ENCODE assay signal across 25 cellular contexts in the genomic region with DNA sequence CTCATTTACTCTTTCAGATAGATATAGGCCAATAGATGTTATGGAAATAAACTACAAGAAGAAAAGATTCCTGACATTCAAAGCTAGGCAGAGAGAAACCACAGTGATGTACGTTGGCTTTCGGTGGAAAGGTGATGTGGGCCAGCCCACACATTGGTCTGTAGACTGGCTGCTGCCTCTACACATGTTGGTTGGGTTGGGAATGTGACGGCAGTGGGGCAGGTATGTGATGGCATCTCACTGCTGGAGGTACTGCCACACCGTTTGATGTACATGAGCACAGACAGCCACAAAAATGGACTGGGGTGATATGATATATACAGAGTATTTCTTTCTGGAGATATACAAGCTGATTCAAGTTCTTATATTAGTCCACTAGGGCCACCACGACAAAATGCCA.
"Had no signal": no experiment of that assay in that cellular context is flagged by ENCODE, and none has a peak within 500 bp of the region (broad histone marks: within the 10 kb centered on the region; RNA-seq: fewer than 3 reads in every experiment).

No MANE protein-coding gene starts in this region.

- H3K9me3 Mint-ChIP-seq: activated CD4-positive, alpha-beta memory T cell treated with anti-CD3 and anti-CD28 coated beads, Interleukin-2, amount 10 ng/mL, durations not matched to agents 7 days and 5 days; activated CD4-positive, alpha-beta T cell treated with anti-CD3 and anti-CD28 coated beads, Interleukin-2, amount 10 ng/mL, durations not matched to agents 7 days and 5 days; activated T-cell treated with anti-CD3 and anti-CD28 coated beads, Interleukin-2, amount 50 U/mL, for 4 hours; activated T-helper 17 cell treated with anti-CD3 and anti-CD28 coated beads, Interleukin-2, amount 50 U/mL, for 72 hours; effector memory CD8-positive, alpha-beta T cell; T-helper 2 cell treated with Interferon-gamma antibody and Interleukin-4, amounts not matched to agents 5 μg/mL and 100 μg/mL, for 36 hours; WTC11 had no signal

- H3K27me3 Mint-ChIP-seq: activated naive CD8-positive, alpha-beta T cell; activated T-helper 17 cell treated with anti-CD3 and anti-CD28 coated beads, Interleukin-2, amount 50 U/mL, for 72 hours had no signal

- H3K4me3 Mint-ChIP-seq: activated CD4-positive, alpha-beta memory T cell treated with anti-CD3 and anti-CD28 coated beads, Interleukin-2, amount 10 ng/mL, durations not matched to agents 7 days and 5 days; activated CD4-positive, alpha-beta T cell treated with anti-CD3 and anti-CD28 coated beads, Interleukin-2, amount 10 ng/mL, durations not matched to agents 7 days and 5 days; activated naive CD8-positive, alpha-beta T cell; activated T-cell treated with anti-CD3 and anti-CD28 coated beads, Interleukin-2, amount 50 U/mL, for 4 hours; activated T-helper 17 cell treated with anti-CD3 and anti-CD28 coated beads, Interleukin-2, amount 50 U/mL, for 72 hours; effector memory CD8-positive, alpha-beta T cell; T-helper 17 cell; T-helper 2 cell treated with Interferon-gamma antibody and Interleukin-4, amounts not matched to agents 5 μg/mL and 100 μg/mL, for 36 hours; WTC11 had no signal

- H3K27ac ChIP-seq: ascending aorta, epithelial cell of prostate, heart left ventricle had no signal

- DNase-seq: activated CD4-positive, alpha-beta memory T cell treated with anti-CD3 and anti-CD28 coated beads, Interleukin-2, amount 10 ng/mL, durations not matched to agents 7 days and 5 days; activated CD4-positive, alpha-beta T cell treated with anti-CD3 and anti-CD28 coated beads for 1 hour; activated CD4-positive, alpha-beta T cell treated with anti-CD3 and anti-CD28 coated beads for 4 hours; activated CD4-positive, alpha-beta T cell treated with anti-CD3 and anti-CD28 coated beads, Interleukin-2, amount 10 ng/mL, durations not matched to agents 7 days and 5 days; activated CD4-positive, alpha-beta T cell treated with anti-CD3 and anti-CD28 coated beads, Interleukin-2, amount 50 U/mL, for 4 hours; activated CD8-positive, alpha-beta memory T cell treated with anti-CD3 and anti-CD28 coated beads for 24 hours; activated effector memory CD4-positive, alpha-beta T cell treated with Interleukin-2 at 50 U/mL for 16 hours; activated gamma-delta T cell treated with Interleukin-2 at 50 U/mL for 16 hours; activated naive CD4-positive, alpha-beta T cell treated with anti-CD3 and anti-CD28 coated beads, Interleukin-2, amount 50 U/mL, for 16 hours; activated naive CD4-positive, alpha-beta T cell treated with Interleukin-2 at 50 U/mL for 16 hours; activated T-cell treated with anti-CD3 and anti-CD28 coated beads, Interleukin-2, amount 50 U/mL, for 4 hours; cortex of kidney; dermis blood vessel endothelial cell; effector CD4-positive, alpha-beta T cell; effector memory CD8-positive, alpha-beta T cell; heart left ventricle; T-helper 1 cell; T-helper 17 cell; T1000 had no signal

- ATAC-seq: activated T-cell treated with anti-CD3 and anti-CD28 coated beads, Interleukin-2, amount 50 U/mL, for 4 hours; activated T-helper 17 cell treated with anti-CD3 and anti-CD28 coated beads, Interleukin-2, amount 50 U/mL, for 72 hours; effector memory CD8-positive, alpha-beta T cell; heart left ventricle; T-helper 17 cell; WTC11 had no signal

- H3K36me3 ChIP-seq: ascending aorta, heart left ventricle had no signal

- H3K4me1 Mint-ChIP-seq: activated T-helper 17 cell treated with anti-CD3 and anti-CD28 coated beads, Interleukin-2, amount 50 U/mL, for 72 hours had no signal

- H3K4me3 ChIP-seq: ascending aorta, heart left ventricle had no signal

- H3K27ac Mint-ChIP-seq: activated CD4-positive, alpha-beta memory T cell treated with anti-CD3 and anti-CD28 coated beads, Interleukin-2, amount 10 ng/mL, durations not matched to agents 7 days and 5 days; activated CD4-positive, alpha-beta T cell treated with anti-CD3 and anti-CD28 coated beads, Interleukin-2, amount 10 ng/mL, durations not matched to agents 7 days and 5 days; activated naive CD8-positive, alpha-beta T cell; activated T-helper 17 cell treated with anti-CD3 and anti-CD28 coated beads, Interleukin-2, amount 50 U/mL, for 72 hours; effector memory CD8-positive, alpha-beta T cell; T-helper 17 cell; T-helper 2 cell treated with Interferon-gamma antibody and Interleukin-4, amounts not matched to agents 5 μg/mL and 100 μg/mL, for 36 hours; WTC11 had no signal

- H3K36me3 Mint-ChIP-seq: activated naive CD8-positive, alpha-beta T cell; WTC11 had no signal

- H3K27me3 ChIP-seq: ascending aorta, heart left ventricle had no signal
